In the genomic region with DNA sequence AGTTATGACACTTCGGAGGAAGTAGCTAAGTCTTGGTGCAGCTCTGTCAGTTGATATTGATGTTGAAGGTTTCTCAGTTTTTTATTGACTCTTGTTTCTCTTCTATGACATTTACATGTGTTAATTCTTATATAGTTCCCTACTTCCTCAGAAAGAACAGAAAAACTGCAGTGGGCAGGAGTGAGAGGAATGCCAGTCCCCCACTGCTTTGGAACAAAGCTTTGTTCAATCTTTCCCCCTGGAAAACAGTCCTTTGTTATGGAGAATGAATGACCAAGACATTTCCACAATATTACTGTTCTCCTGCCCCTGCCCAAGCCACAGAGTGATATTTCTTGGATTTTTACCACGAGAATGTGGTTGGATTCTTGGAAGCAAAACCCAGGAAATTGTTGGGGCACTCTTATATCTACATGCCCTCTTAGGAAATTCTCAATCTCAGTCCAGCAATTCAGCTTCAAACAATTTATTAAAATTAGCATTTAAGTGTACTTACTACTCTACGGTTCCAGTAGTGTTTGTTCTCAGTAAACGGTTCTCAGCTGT, we compare ENCODE assay signal across 28 cellular contexts.
DNase-seq lines count a peak whose midpoint lies in the region; ATAC-seq and TF ChIP-seq lines count a peak whose summit lies in the region.
"Had no signal": no experiment of that assay in that cellular context is flagged by ENCODE, and none has a peak within 500 bp of the region (broad histone marks: within the 10 kb centered on the region; RNA-seq: fewer than 3 reads in every experiment).

No MANE protein-coding gene starts in this region.

- peaks cover 6 to 7% of the 10 kb centered on the region in 2 experiments; a peak in 3 of 5 replicates for H3K9me3 Mint-ChIP-seq in H9

- in situ Hi-C loops in astrocyte of the cerebellum (cut with HindIII; ENCODE audit: low sequenced_read_pairs) (no loop called here), gastrocnemius medialis (cut with MboI; ENCODE audit: low sequenced_read_pairs in 4 of 4) (no loop called here)

- H2AFZ ChIP-seq in H9 (ENCODE audit: low read length) (no peak overlapping the region), neuronal stem cell (ENCODE audit: low read length) (peak overlapping the region; percentile 71)

- H2BK5ac ChIP-seq in H9 (ENCODE audit: insufficient read length, low read length) (peak overlapping the region; percentile 41), neuronal stem cell (ENCODE audit: low read length) (no peak overlapping the region)

- H3K4me3 Mint-ChIP-seq in H9: no peak overlapping the region; a peak in 1 of 5 replicates
- H3K4me3 Mint-ChIP-seq: activated T-cell treated with anti-CD3 and anti-CD28 coated beads, Interleukin-2, amount 50 U/mL, for 4 hours; IgD-negative memory B cell; natural killer cell treated with Interleukin-12 subunit alpha and Interleukin-12 subunit beta and Interleukin-15 and Interleukin-18, amount 100 ng/mL, for 72 hours; stimulated activated effector memory CD8-positive, alpha-beta T cell treated with anti-CD3 and anti-CD28 coated beads, Interleukin-12 subunit alpha, Interleukin-12 subunit beta, amount 100 ng/mL, for 72 hours had no signal

- H2AK5ac ChIP-seq in H9 (ENCODE audit: insufficient read length, low read length) (peak overlapping the region; percentile 93), neuronal stem cell (ENCODE audit: low read depth, low read length) (no peak overlapping the region)

- intact Hi-C loops in gastrocnemius medialis (cut with DNase I; ENCODE audit: low total_unique reads): no loop called here
- intact Hi-C loops in left ventricle myocardium superior (cut with micrococcal nuclease): no loop called here

- H2BK12ac ChIP-seq in H9 (ENCODE audit: insufficient read length, low read depth, low read length) (no peak overlapping the region), neuronal stem cell (ENCODE audit: low read length) (no peak overlapping the region)

- H3K36me3 Mint-ChIP-seq in H9 (ENCODE audit: insufficient read depth in 1 of 3, low read depth in 3 of 3): peaks cover 0 to 5% (median 3%) of the 10 kb centered on the region in 3 experiments; a peak in 5 of 7 replicates
- H3K36me3 Mint-ChIP-seq: IgD-negative memory B cell; stimulated activated effector memory CD8-positive, alpha-beta T cell treated with anti-CD3 and anti-CD28 coated beads, Interleukin-12 subunit alpha, Interleukin-12 subunit beta, amount 100 ng/mL, for 72 hours had no signal

- no peak overlapping the region for H2BK20ac ChIP-seq in H9 (ENCODE audit: low read depth, low read length, poor library complexity, severe bottlenecking)

- H3K4me1 ChIP-seq in H9 (ENCODE audit: insufficient read depth, low read length): peaks cover 10% of the 10 kb centered on the region
- peaks cover 0 to 11% of the 10 kb centered on the region in 2 donors for H3K4me1 ChIP-seq in neuronal stem cell (ENCODE audit: control insufficient read depth in 2 of 2, insufficient read depth in 1 of 2, low read depth in 1 of 2, low read length in 2 of 2)
- H3K4me1 ChIP-seq in gastrocnemius medialis: no peaks in the 10 kb centered on the region
- H3K4me1 ChIP-seq: BLaER1, lower lobe of right lung, pancreas, right atrium auricular region, upper lobe of left lung had no signal

- no peak for TF ChIP-seq POLR2A in gastrocnemius medialis (IDR thresholded peaks at IDR 0.05)

- TF ChIP-seq CTCF in H9 (conservative IDR thresholded peaks at IDR 0.05): no peak
- TF ChIP-seq CTCF in astrocyte of the cerebellum (IDR thresholded peaks at IDR 0.05; ENCODE audit: low read depth, low read length, missing control alignments): no peak
- TF ChIP-seq CTCF in gastrocnemius medialis (IDR thresholded peaks at IDR 0.05 in 4 of 5, conservative IDR thresholded peaks at IDR 0.05 in 1 of 5): no peak

- H2BK15ac ChIP-seq in H9 (ENCODE audit: low read depth, low read length): no peak overlapping the region
- no peak overlapping the region for H2BK15ac ChIP-seq in neuronal stem cell (ENCODE audit: low read length)

- H3K9ac ChIP-seq in H9 (ENCODE audit: extremely low read depth, insufficient read length, low read length): no peak overlapping the region
- H3K9ac ChIP-seq in neuronal stem cell (ENCODE audit: low read depth, low read length, poor library complexity): no peak overlapping the region
- H3K9ac ChIP-seq: BLaER1 had no signal

- no peaks in the 10 kb centered on the region for H3K36me3 ChIP-seq in neuronal stem cell (replicated peaks in 1 of 2; ENCODE audit: control insufficient read depth in 2 of 2, insufficient read depth in 2 of 2, low read length in 2 of 2)
- no peaks in the 10 kb centered on the region for H3K36me3 ChIP-seq in gastrocnemius medialis
- H3K36me3 ChIP-seq: BLaER1, lower lobe of right lung, pancreas, right atrium auricular region, upper lobe of left lung, WERI-Rb-1 had no signal

- H3K4me1 Mint-ChIP-seq in H9: peaks cover 4 to 13% of the 10 kb centered on the region in 2 experiments; a peak in 3 of 4 replicates
- H3K4me1 Mint-ChIP-seq: IgD-negative memory B cell; stimulated activated effector memory CD8-positive, alpha-beta T cell treated with anti-CD3 and anti-CD28 coated beads, Interleukin-12 subunit alpha, Interleukin-12 subunit beta, amount 100 ng/mL, for 72 hours had no signal

- H3K27me3 ChIP-seq in H9 (ENCODE audit: insufficient read depth, low read length): no peaks in the 10 kb centered on the region
- H3K27me3 ChIP-seq in neuronal stem cell (ENCODE audit: control insufficient read depth in 3 of 3, insufficient read depth in 3 of 3, low read depth in 1 of 3, low read length in 3 of 3): no peaks in the 10 kb centered on the region
- H3K27me3 ChIP-seq in gastrocnemius medialis: no peaks in the 10 kb centered on the region
- H3K27me3 ChIP-seq: BLaER1, pancreas, right atrium auricular region, upper lobe of left lung had no signal

- H2BK120ac ChIP-seq in H9 (ENCODE audit: low read depth, low read length, poor library complexity, severe bottlenecking) (no peak overlapping the region), neuronal stem cell (ENCODE audit: low read depth, low read length) (no peak overlapping the region)

- DNase-seq in H9 (no peak), astrocyte of the cerebellum (ENCODE audit: low read depth) (peak; percentile 53), glomerular visceral epithelial cell (ENCODE audit: extremely low spot score) (peak; percentile 22), neuronal stem cell (ENCODE audit: low spot score) (peak; percentile 2), gastrocnemius medialis (no peak), left ventricle myocardium superior (no peak), HT-29 (ENCODE audit: low spot score) (no peak), CD1c-positive myeloid dendritic cell (ENCODE audit: extremely low spot score) (no peak)
- DNase-seq: activated CD4-positive, alpha-beta T cell treated with anti-CD3 and anti-CD28 coated beads, Interleukin-2, amount 50 U/mL, for 1 hour; activated gamma-delta T cell treated with Interleukin-2 at 50 U/mL for 16 hours; activated T-cell treated with anti-CD3 and anti-CD28 coated beads, Interleukin-2, amount 50 U/mL, for 4 hours; DMS79; GF-D8; lower lobe of right lung; NCI-H1092; NCI-H187; NCI-H2171 treated with DMSO at 0.1 percent for 48 hours; NCI-H524 treated with DMSO at 0.1 percent for 48 hours; pancreas; Right ventricle myocardium superior; stimulated activated CD4-positive, alpha-beta T cell treated with anti-CD3 and anti-CD28 coated beads, Interleukin-2, amount 100 ng/mL, for 48 hours; upper lobe of left lung; WERI-Rb-1 had no signal

- H3K14ac ChIP-seq in H9 (ENCODE audit: insufficient read depth, low read length) (no peak overlapping the region), neuronal stem cell (ENCODE audit: low read length) (no peak overlapping the region)

- H3K27ac ChIP-seq in H9 (ENCODE audit: insufficient read length, low read depth, low read length) (peak overlapping the region; percentile 84), neuronal stem cell (replicated peaks; ENCODE audit: low read length) (no peak overlapping the region), gastrocnemius medialis (no peak overlapping the region)
- H3K27ac ChIP-seq: BLaER1, lower lobe of right lung, pancreas, right atrium auricular region, upper lobe of left lung, WERI-Rb-1 had no signal

- H3K27ac Mint-ChIP-seq in H9: peak overlapping the region; percentile 69 to 95 (median 86); a peak in 6 of 7 replicates
- H3K27ac Mint-ChIP-seq: IgD-negative memory B cell; natural killer cell treated with Interleukin-12 subunit alpha and Interleukin-12 subunit beta and Interleukin-15 and Interleukin-18, amount 100 ng/mL, for 72 hours; stimulated activated effector memory CD8-positive, alpha-beta T cell treated with anti-CD3 and anti-CD28 coated beads, Interleukin-12 subunit alpha, Interleukin-12 subunit beta, amount 100 ng/mL, for 72 hours had no signal

- no peak overlapping the region for H3K56ac ChIP-seq in H9 (ENCODE audit: insufficient read length, low read depth, low read length)

- H4K91ac ChIP-seq in H9 (ENCODE audit: insufficient read length, low read depth, low read length) (no peak overlapping the region), neuronal stem cell (ENCODE audit: low read depth, low read length, poor library complexity) (no peak overlapping the region)

- H3K4ac ChIP-seq in H9 (ENCODE audit: low read depth, low read length): no peak overlapping the region
- no peak overlapping the region for H3K4ac ChIP-seq in neuronal stem cell (ENCODE audit: low read length)

- H4K20me1 ChIP-seq in H9 (ENCODE audit: control insufficient read depth, insufficient read depth, insufficient read length): no peaks in the 10 kb centered on the region
- H4K20me1 ChIP-seq: BLaER1 had no signal

- no peak overlapping the region for H4K8ac ChIP-seq in H9 (replicated peaks; ENCODE audit: insufficient read length, low read depth, low read length)
- no peak overlapping the region for H4K8ac ChIP-seq in neuronal stem cell (ENCODE audit: low read depth, low read length)

- H3K23me2 ChIP-seq in H9 (ENCODE audit: insufficient read length, low read depth, low read length, poor library complexity, severe bottlenecking): no peaks in the 10 kb centered on the region

- ATAC-seq in gastrocnemius medialis: no peak
- no peak for ATAC-seq in left ventricle myocardium superior
- ATAC-seq: activated T-cell treated with anti-CD3 and anti-CD28 coated beads, Interleukin-2, amount 50 U/mL, for 4 hours; lower lobe of right lung; natural killer cell treated with Interleukin-12 subunit alpha and Interleukin-12 subunit beta and Interleukin-15 and Interleukin-18, amount 100 ng/mL, for 72 hours; pancreas; stimulated activated effector memory CD8-positive, alpha-beta T cell treated with anti-CD3 and anti-CD28 coated beads, Interleukin-12 subunit alpha, Interleukin-12 subunit beta, amount 100 ng/mL, for 72 hours had no signal

- H3T11ph ChIP-seq in H9 (ENCODE audit: low read length): no peak overlapping the region

- H3K79me2 ChIP-seq in H9 (ENCODE audit: insufficient read depth, low read length): no peaks in the 10 kb centered on the region

- H3K4me3 ChIP-seq in astrocyte of the cerebellum (ENCODE audit: low read depth, low read length) (no peak overlapping the region), neuronal stem cell (ENCODE audit: low read length in 2 of 2) (no peak overlapping the region), gastrocnemius medialis (no peak overlapping the region)
- H3K4me3 ChIP-seq: BLaER1, lower lobe of right lung, pancreas, right atrium auricular region, upper lobe of left lung had no signal

- no peak overlapping the region for H3K18ac ChIP-seq in H9 (ENCODE audit: insufficient read length, low read depth, low read length)
- no peak overlapping the region for H3K18ac ChIP-seq in neuronal stem cell (ENCODE audit: low read length)

- H3K9me3 ChIP-seq in H9 (ENCODE audit: control insufficient read depth, low read depth, low read length) (no peaks in the 10 kb centered on the region), neuronal stem cell (replicated peaks in 1 of 2; ENCODE audit: control insufficient read depth in 2 of 2, insufficient read depth in 1 of 2, low read depth in 1 of 2, low read length in 2 of 2) (no peaks in the 10 kb centered on the region), gastrocnemius medialis (no peaks in the 10 kb centered on the region)
- H3K9me3 ChIP-seq: BLaER1, lower lobe of right lung, pancreas, right atrium auricular region, upper lobe of left lung had no signal

- no CpG with 5 or more reads among the region's 4 CpGs for WGBS in H9 (ENCODE audit: extremely low coverage, insufficient read length, low lambda C conversion rate)
- WGBS in neuronal stem cell (ENCODE audit: extremely low coverage in 2 of 2, insufficient read length in 2 of 2, insufficient replicate concordance in 1 of 2), 2 donors: no CpG with 5 or more reads among the region's 4 CpGs

- peak overlapping the region; percentile 43 for H3K4me2 ChIP-seq in H9 (ENCODE audit: insufficient read depth, insufficient read length, low read length)
- peak overlapping the region; percentile 18 for H3K4me2 ChIP-seq in neuronal stem cell (ENCODE audit: insufficient read depth, low read length, poor library complexity, severe bottlenecking)
- H3K4me2 ChIP-seq: BLaER1 had no signal

- no peaks in the 10 kb centered on the region for H3K27me3 Mint-ChIP-seq in H9 (ENCODE audit: low read depth)
- H3K27me3 Mint-ChIP-seq: IgD-negative memory B cell; natural killer cell treated with Interleukin-12 subunit alpha and Interleukin-12 subunit beta and Interleukin-15 and Interleukin-18, amount 100 ng/mL, for 72 hours had no signal

- H4K5ac ChIP-seq in H9 (ENCODE audit: insufficient read length, low read depth, low read length): no peak overlapping the region

- H3K79me1 ChIP-seq in H9 (ENCODE audit: insufficient read depth, low read depth, low read length, poor library complexity, severe bottlenecking) (no peaks in the 10 kb centered on the region), neuronal stem cell (ENCODE audit: low read depth, low read length) (no peaks in the 10 kb centered on the region)

- H3K23ac ChIP-seq in H9 (ENCODE audit: insufficient read length, low read depth, low read length) (no peak overlapping the region), neuronal stem cell (ENCODE audit: low read depth, low read length, poor library complexity) (no peak overlapping the region)

Comparison
In these comparisons a context has a peak if more than half of its experiments do, and no peak if none do; other contexts are left out.
1. DNase-seq: peak in astrocyte of the cerebellum (single experiment), glomerular visceral epithelial cell (single experiment) and neuronal stem cell (single experiment); none in H9 (single experiment), gastrocnemius medialis (0 of 2), left ventricle myocardium superior (single experiment), HT-29 (single experiment) and CD1c-positive myeloid dendritic cell (single experiment).